In the genomic region with DNA sequence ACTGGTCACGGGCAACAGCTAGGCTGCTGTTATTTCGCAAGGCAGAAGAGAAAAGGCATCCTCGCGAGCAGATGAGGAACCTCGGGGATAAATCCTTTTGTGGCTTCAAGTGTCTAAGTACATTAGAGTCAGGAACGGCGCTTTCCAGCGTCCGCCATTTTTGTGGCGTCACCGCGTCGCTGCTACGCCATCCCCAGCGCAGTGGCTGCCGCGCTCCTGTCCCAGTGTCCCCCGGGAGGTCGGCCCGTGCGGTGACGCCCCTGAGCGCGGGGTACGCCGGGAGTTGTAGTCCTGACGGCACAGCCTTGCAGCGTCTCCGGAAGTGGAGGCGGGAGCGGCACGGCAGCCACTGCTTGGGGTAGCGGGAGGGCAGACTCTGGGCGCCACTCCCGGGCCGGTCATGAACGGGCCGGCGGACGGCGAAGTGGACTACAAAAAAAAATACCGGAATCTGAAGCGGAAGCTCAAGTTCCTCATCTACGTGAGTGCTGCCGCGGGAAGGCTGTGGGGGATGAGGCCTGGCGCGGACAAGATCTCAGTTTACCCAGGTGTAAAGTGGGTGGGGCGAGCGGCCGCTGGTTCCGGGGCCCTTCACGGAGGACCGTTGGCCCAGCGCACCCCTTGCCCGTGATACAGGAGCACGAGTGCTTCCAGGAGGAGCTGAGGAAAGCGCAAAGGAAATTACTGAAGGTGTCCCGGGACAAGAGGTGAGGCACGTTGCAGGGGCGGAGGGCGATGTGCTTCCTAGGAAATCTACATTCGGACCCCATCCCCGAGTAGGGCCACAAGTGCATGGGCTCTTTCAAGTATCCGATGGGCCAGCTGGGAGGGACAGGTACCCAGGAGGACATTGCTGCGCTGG, we compare ENCODE assay signal across 1 cellular context.
A peak's percentile ranks its signal among the peaks of the same experiment; 100 is the strongest.
TF ChIP-seq lines count a peak whose summit lies in the region.

A gene with protein sequence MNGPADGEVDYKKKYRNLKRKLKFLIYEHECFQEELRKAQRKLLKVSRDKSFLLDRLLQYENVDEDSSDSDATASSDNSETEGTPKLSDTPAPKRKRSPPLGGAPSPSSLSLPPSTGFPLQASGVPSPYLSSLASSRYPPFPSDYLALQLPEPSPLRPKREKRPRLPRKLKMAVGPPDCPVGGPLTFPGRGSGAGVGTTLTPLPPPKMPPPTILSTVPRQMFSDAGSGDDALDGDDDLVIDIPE (plus strand): TSS at position 331 of the 862 bp plus-strand sequence. CDS start 70 bp downstream, at position 401.

TF ChIP-seq in GM12878, 131 proteins besides CTCF, POLR2A, EP300 and RAD21 (continued from another document and continues in another):
- TF ChIP-seq, protein P1, sequence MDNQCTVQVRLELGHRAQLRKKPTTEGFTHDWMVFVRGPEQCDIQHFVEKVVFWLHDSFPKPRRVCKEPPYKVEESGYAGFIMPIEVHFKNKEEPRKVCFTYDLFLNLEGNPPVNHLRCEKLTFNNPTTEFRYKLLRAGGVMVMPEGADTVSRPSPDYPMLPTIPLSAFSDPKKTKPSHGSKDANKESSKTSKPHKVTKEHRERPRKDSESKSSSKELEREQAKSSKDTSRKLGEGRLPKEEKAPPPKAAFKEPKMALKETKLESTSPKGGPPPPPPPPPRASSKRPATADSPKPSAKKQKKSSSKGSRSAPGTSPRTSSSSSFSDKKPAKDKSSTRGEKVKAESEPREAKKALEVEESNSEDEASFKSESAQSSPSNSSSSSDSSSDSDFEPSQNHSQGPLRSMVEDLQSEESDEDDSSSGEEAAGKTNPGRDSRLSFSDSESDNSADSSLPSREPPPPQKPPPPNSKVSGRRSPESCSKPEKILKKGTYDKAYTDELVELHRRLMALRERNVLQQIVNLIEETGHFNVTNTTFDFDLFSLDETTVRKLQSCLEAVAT (IDR thresholded peaks at IDR 0.05): peak; percentile 92
- TF ChIP-seq POLR2AphosphoS2 (IDR thresholded peaks at IDR 0.05; ENCODE audit: low read depth, low read length) (peak; percentile 76), IRF4 (IDR thresholded peaks at IDR 0.05; ENCODE audit: low read depth, low read length) (no peak), DPF2 (IDR thresholded peaks at IDR 0.05) (0 out of 2 replicates have a peak, but pooled peaks have one; percentile 19), STAT3 (IDR thresholded peaks at IDR 0.05; ENCODE audit: low read depth, low read length) (no peak), TCF12 (IDR thresholded peaks at IDR 0.05; ENCODE audit: low read depth, low read length) (peak; percentile 11; the same call in 1 of the 2 replicates), SPI1 (IDR thresholded peaks at IDR 0.05; ENCODE audit: borderline replicate concordance, insufficient read depth, low read depth, low read length) (no peak), PML (IDR thresholded peaks at IDR 0.05; ENCODE audit: low read length) (no peak; the same call in 1 of the 2 replicates), SMAD5 (IDR thresholded peaks at IDR 0.05; ENCODE audit: low read depth) (peak; percentile 70; the same call in 1 of the 2 replicates), TARDBP (IDR thresholded peaks at IDR 0.05; ENCODE audit: borderline replicate concordance) (peak; percentile 89; the same call in 1 of the 2 replicates), YY1 (IDR thresholded peaks at IDR 0.05; ENCODE audit: low read depth, low read length) (peak; percentile 97), CBFB (IDR thresholded peaks at IDR 0.05; ENCODE audit: low read depth) (peak; percentile 60; the same call in 1 of the 2 replicates), JUND (IDR thresholded peaks at IDR 0.05; ENCODE audit: low read depth, low read length) (no peak), HCFC1 (IDR thresholded peaks at IDR 0.05; ENCODE audit: low read length) (peak; percentile 91), NFXL1 (IDR thresholded peaks at IDR 0.05; ENCODE audit: borderline replicate concordance) (no peak), NR2C1 (IDR thresholded peaks at IDR 0.05) (peak; percentile 81), PAX8 (IDR thresholded peaks at IDR 0.05) (0 out of 2 replicates have a peak, but pooled peaks have one; percentile 77), WRNIP1 (IDR thresholded peaks at IDR 0.05; ENCODE audit: borderline replicate concordance, low read depth, low read length) (no peak), ZBED1 (IDR thresholded peaks at IDR 0.05; ENCODE audit: borderline replicate concordance) (no peak), IKZF2 (IDR thresholded peaks at IDR 0.05) (no peak), SIN3A (IDR thresholded peaks at IDR 0.05; ENCODE audit: low read depth, low read length) (peak; percentile 63), FOXM1 (IDR thresholded peaks at IDR 0.05; ENCODE audit: low read depth, low read length) (no peak), GATAD2B (conservative IDR thresholded peaks at IDR 0.05; ENCODE audit: low read depth) (peak; percentile 52; the same call in 1 of the 2 replicates), ZNF217 (IDR thresholded peaks at IDR 0.05) (no peak), BMI1 (IDR thresholded peaks at IDR 0.05; ENCODE audit: borderline replicate concordance) (no peak), TBL1XR1 (IDR thresholded peaks at IDR 0.05; ENCODE audit: low read depth, low read length) (no peak; the same call in none of the 2 replicates), SMAD1 (IDR thresholded peaks at IDR 0.05; ENCODE audit: low read depth, partially characterized antibody) (no peak), ATF7 (IDR thresholded peaks at IDR 0.05; ENCODE audit: low read depth) (peak; percentile 79), KAT2A (conservative IDR thresholded peaks at IDR 0.05; ENCODE audit: control insufficient read depth, low read depth, low read length) (no peak), ETV6 (conservative IDR thresholded peaks at IDR 0.05 in 1 of 2, IDR thresholded peaks at IDR 0.05 in 1 of 2; ENCODE audit: borderline replicate concordance in 1 of 2, low read depth in 1 of 2) (peak in 1 of 2 experiments; percentile 28; a peak in 1 of 4 replicates), STAT1 (conservative IDR thresholded peaks at IDR 0.05) (no peak)
- TF ChIP-seq, protein P2, sequence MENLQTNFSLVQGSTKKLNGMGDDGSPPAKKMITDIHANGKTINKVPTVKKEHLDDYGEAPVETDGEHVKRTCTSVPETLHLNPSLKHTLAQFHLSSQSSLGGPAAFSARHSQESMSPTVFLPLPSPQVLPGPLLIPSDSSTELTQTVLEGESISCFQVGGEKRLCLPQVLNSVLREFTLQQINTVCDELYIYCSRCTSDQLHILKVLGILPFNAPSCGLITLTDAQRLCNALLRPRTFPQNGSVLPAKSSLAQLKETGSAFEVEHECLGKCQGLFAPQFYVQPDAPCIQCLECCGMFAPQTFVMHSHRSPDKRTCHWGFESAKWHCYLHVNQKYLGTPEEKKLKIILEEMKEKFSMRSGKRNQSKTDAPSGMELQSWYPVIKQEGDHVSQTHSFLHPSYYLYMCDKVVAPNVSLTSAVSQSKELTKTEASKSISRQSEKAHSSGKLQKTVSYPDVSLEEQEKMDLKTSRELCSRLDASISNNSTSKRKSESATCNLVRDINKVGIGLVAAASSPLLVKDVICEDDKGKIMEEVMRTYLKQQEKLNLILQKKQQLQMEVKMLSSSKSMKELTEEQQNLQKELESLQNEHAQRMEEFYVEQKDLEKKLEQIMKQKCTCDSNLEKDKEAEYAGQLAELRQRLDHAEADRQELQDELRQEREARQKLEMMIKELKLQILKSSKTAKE (IDR thresholded peaks at IDR 0.05; ENCODE audit: low read depth, poor library complexity, severe bottlenecking): no peak
- TF ChIP-seq, protein P3, sequence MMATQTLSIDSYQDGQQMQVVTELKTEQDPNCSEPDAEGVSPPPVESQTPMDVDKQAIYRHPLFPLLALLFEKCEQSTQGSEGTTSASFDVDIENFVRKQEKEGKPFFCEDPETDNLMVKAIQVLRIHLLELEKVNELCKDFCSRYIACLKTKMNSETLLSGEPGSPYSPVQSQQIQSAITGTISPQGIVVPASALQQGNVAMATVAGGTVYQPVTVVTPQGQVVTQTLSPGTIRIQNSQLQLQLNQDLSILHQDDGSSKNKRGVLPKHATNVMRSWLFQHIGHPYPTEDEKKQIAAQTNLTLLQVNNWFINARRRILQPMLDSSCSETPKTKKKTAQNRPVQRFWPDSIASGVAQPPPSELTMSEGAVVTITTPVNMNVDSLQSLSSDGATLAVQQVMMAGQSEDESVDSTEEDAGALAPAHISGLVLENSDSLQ (IDR thresholded peaks at IDR 0.05): no peak
- TF ChIP-seq, protein P4, sequence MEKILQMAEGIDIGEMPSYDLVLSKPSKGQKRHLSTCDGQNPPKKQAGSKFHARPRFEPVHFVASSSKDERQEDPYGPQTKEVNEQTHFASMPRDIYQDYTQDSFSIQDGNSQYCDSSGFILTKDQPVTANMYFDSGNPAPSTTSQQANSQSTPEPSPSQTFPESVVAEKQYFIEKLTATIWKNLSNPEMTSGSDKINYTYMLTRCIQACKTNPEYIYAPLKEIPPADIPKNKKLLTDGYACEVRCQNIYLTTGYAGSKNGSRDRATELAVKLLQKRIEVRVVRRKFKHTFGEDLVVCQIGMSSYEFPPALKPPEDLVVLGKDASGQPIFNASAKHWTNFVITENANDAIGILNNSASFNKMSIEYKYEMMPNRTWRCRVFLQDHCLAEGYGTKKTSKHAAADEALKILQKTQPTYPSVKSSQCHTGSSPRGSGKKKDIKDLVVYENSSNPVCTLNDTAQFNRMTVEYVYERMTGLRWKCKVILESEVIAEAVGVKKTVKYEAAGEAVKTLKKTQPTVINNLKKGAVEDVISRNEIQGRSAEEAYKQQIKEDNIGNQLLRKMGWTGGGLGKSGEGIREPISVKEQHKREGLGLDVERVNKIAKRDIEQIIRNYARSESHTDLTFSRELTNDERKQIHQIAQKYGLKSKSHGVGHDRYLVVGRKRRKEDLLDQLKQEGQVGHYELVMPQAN (conservative IDR thresholded peaks at IDR 0.05): peak; percentile 20; the same call in 1 of the 2 replicates
- TF ChIP-seq, protein P5, sequence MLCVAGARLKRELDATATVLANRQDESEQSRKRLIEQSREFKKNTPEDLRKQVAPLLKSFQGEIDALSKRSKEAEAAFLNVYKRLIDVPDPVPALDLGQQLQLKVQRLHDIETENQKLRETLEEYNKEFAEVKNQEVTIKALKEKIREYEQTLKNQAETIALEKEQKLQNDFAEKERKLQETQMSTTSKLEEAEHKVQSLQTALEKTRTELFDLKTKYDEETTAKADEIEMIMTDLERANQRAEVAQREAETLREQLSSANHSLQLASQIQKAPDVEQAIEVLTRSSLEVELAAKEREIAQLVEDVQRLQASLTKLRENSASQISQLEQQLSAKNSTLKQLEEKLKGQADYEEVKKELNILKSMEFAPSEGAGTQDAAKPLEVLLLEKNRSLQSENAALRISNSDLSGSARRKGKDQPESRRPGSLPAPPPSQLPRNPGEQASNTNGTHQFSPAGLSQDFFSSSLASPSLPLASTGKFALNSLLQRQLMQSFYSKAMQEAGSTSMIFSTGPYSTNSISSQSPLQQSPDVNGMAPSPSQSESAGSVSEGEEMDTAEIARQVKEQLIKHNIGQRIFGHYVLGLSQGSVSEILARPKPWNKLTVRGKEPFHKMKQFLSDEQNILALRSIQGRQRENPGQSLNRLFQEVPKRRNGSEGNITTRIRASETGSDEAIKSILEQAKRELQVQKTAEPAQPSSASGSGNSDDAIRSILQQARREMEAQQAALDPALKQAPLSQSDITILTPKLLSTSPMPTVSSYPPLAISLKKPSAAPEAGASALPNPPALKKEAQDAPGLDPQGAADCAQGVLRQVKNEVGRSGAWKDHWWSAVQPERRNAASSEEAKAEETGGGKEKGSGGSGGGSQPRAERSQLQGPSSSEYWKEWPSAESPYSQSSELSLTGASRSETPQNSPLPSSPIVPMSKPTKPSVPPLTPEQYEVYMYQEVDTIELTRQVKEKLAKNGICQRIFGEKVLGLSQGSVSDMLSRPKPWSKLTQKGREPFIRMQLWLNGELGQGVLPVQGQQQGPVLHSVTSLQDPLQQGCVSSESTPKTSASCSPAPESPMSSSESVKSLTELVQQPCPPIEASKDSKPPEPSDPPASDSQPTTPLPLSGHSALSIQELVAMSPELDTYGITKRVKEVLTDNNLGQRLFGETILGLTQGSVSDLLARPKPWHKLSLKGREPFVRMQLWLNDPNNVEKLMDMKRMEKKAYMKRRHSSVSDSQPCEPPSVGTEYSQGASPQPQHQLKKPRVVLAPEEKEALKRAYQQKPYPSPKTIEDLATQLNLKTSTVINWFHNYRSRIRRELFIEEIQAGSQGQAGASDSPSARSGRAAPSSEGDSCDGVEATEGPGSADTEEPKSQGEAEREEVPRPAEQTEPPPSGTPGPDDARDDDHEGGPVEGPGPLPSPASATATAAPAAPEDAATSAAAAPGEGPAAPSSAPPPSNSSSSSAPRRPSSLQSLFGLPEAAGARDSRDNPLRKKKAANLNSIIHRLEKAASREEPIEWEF (IDR thresholded peaks at IDR 0.05; ENCODE audit: insufficient replicate concordance, low read depth, low read length): no peak
- TF ChIP-seq, protein P6, sequence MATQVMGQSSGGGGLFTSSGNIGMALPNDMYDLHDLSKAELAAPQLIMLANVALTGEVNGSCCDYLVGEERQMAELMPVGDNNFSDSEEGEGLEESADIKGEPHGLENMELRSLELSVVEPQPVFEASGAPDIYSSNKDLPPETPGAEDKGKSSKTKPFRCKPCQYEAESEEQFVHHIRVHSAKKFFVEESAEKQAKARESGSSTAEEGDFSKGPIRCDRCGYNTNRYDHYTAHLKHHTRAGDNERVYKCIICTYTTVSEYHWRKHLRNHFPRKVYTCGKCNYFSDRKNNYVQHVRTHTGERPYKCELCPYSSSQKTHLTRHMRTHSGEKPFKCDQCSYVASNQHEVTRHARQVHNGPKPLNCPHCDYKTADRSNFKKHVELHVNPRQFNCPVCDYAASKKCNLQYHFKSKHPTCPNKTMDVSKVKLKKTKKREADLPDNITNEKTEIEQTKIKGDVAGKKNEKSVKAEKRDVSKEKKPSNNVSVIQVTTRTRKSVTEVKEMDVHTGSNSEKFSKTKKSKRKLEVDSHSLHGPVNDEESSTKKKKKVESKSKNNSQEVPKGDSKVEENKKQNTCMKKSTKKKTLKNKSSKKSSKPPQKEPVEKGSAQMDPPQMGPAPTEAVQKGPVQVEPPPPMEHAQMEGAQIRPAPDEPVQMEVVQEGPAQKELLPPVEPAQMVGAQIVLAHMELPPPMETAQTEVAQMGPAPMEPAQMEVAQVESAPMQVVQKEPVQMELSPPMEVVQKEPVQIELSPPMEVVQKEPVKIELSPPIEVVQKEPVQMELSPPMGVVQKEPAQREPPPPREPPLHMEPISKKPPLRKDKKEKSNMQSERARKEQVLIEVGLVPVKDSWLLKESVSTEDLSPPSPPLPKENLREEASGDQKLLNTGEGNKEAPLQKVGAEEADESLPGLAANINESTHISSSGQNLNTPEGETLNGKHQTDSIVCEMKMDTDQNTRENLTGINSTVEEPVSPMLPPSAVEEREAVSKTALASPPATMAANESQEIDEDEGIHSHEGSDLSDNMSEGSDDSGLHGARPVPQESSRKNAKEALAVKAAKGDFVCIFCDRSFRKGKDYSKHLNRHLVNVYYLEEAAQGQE (IDR thresholded peaks at IDR 0.05; ENCODE audit: low read depth, low read length): no peak
- TF ChIP-seq, protein P7, sequence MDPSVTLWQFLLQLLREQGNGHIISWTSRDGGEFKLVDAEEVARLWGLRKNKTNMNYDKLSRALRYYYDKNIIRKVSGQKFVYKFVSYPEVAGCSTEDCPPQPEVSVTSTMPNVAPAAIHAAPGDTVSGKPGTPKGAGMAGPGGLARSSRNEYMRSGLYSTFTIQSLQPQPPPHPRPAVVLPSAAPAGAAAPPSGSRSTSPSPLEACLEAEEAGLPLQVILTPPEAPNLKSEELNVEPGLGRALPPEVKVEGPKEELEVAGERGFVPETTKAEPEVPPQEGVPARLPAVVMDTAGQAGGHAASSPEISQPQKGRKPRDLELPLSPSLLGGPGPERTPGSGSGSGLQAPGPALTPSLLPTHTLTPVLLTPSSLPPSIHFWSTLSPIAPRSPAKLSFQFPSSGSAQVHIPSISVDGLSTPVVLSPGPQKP (IDR thresholded peaks at IDR 0.05; ENCODE audit: low read depth, low read length): peak; percentile 90
- TF ChIP-seq, protein P8, sequence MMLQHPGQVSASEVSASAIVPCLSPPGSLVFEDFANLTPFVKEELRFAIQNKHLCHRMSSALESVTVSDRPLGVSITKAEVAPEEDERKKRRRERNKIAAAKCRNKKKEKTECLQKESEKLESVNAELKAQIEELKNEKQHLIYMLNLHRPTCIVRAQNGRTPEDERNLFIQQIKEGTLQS (IDR thresholded peaks at IDR 0.05; ENCODE audit: borderline replicate concordance, extremely low read depth, low read depth, low read length): 0 out of 2 replicates have a peak, but pooled peaks have one; percentile 4
